ENCODE assay signal across 18 cellular contexts in genomic region chr1:168280577-168280976, GRCh38.
"Had no signal": no experiment of that assay in that cellular context is flagged by ENCODE, and none has a peak within 500 bp of the region (broad histone marks: within the 10 kb centered on the region; RNA-seq: fewer than 3 reads in every experiment).

Gene TBX19 (plus strand): TSS chr1:168280877. CDS start chr1:168281091, 214 bp downstream.

- H3K27ac ChIP-seq: HL-60, PC-9, Peyer's patch, SJCRH30 had no signal

- H3K4me1 ChIP-seq: Peyer's patch, SJCRH30 had no signal

- H3K9me3 ChIP-seq: Peyer's patch, SJCRH30 had no signal

- DNase-seq: KBM-7; MV-4-11; NCI-H1048; NCI-H1694; NCI-H187 treated with DMSO at 0.1 percent for 48 hours; NCI-H2029 treated with DMSO at 0.1 percent for 48 hours; NCI-H2171; NCI-H226; NCI-H510A; NCI-H524 treated with DMSO at 0.1 percent for 48 hours; NCI-H774; NK-92 treated with Interleukin-12 subunit alpha and Interleukin-12 subunit beta, amount 100 ng/mL, for 24 hours; PC-9; Peyer's patch; SHP77 treated with DMSO at 0.1 percent for 48 hours; SJCRH30; T-helper 1 cell had no signal

- H3K36me3 ChIP-seq: Peyer's patch, SJCRH30 had no signal

- H2AFZ ChIP-seq: PC-9 had no signal

- H3K4me2 ChIP-seq: PC-9 had no signal

- H3K27me3 ChIP-seq: Peyer's patch, SJCRH30 had no signal

- H3K4me3 ChIP-seq: PC-9, Peyer's patch, SJCRH30 had no signal
